In the genomic region with DNA sequence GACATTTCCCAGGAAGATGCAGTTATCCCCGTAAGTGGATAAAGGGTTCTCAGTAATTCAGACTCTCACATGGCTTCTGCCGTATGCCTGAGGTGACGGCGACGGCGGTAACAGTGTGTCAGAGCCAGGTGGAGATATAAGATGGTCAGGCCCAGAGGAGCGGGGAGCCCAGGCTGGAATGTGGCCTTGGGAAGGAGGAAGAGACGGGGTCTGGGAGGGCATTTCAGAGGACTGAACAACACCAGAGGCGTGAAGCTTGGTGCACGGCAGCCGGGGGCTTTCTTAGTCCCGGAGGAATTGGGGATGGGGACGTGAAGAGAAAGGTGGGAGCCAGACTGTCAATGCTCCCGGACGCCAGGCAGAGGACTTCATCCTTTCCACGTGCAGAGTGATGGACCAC, we compare ENCODE assay signal across 1 cellular context.
TF ChIP-seq lines count a peak whose summit lies in the region.

No MANE protein-coding gene starts in this region.

TF ChIP-seq in HepG2, 621 proteins besides CTCF, POLR2A, EP300 and RAD21:
- TF ChIP-seq PHF8 (CRISPR knock-in tag; IDR thresholded peaks at IDR 0.05) (0 out of 2 replicates have a peak, but pooled peaks have one; percentile 4), SIN3A (IDR thresholded peaks at IDR 0.05; ENCODE audit: borderline replicate concordance, low read depth, low read length) (0 out of 2 replicates have a peak, but pooled peaks have one; percentile 23), TEAD3 (CRISPR knock-in tag; optimal IDR thresholded peaks at IDR 0.05; ENCODE audit: borderline replicate concordance) (peak; percentile 29)
- TF ChIP-seq, protein P1, sequence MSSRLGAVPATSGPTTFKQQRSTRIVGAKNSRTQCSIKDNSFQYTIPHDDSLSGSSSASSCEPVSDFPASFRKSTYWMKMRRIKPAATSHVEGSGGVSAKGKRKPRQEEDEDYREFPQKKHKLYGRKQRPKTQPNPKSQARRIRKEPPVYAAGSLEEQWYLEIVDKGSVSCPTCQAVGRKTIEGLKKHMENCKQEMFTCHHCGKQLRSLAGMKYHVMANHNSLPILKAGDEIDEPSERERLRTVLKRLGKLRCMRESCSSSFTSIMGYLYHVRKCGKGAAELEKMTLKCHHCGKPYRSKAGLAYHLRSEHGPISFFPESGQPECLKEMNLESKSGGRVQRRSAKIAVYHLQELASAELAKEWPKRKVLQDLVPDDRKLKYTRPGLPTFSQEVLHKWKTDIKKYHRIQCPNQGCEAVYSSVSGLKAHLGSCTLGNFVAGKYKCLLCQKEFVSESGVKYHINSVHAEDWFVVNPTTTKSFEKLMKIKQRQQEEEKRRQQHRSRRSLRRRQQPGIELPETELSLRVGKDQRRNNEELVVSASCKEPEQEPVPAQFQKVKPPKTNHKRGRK (CRISPR knock-in tag; IDR thresholded peaks at IDR 0.05): no peak
